In genomic region chr12:22121224-22121623, GRCh38 we compare ENCODE assay signal across 10 cellular contexts.
A peak's percentile ranks its signal among the peaks of the same experiment; 100 is the strongest.
DNase-seq lines count a peak whose midpoint lies in the region; FAIRE-seq and TF ChIP-seq lines count a peak whose summit lies in the region.
"Had no signal": no experiment of that assay in that cellular context is flagged by ENCODE, and none has a peak within 500 bp of the region (broad histone marks: within the 10 kb centered on the region; RNA-seq: fewer than 3 reads in every experiment).

No MANE protein-coding gene starts in this region.

- H3K27ac ChIP-seq in Karpas-422 (ENCODE audit: low read length) = no peak overlapping the region

- H3K4me3 ChIP-seq in Karpas-422 (ENCODE audit: low read length) (no peak overlapping the region), bronchial epithelial cell (ENCODE audit: low read depth, low read length) (no peak overlapping the region)

- no peaks in the 10 kb centered on the region for H3K9me3 ChIP-seq in Karpas-422 (ENCODE audit: low read length)

- DNase-seq in NCI-H146 (lab: John Stamatoyannopoulos, UW) (peak; percentile 16), NCI-H146 treated with DMSO at 0.1 percent for 48 hours (lab: John Stamatoyannopoulos, UW; ENCODE audit: unreplicated experiment) (no peak), Karpas-422 (peak; percentile 89), bronchial epithelial cell (ENCODE audit: low read depth) (no peak), HK-2 (ENCODE audit: unreplicated experiment) (no peak), GDM1 (lab: John Stamatoyannopoulos, UW) (no peak), NCI-H774 (lab: John Stamatoyannopoulos, UW) (no peak)
- peak; percentile 13 for DNase-seq in stimulated activated CD4-positive, alpha-beta T cell treated with anti-CD3 and anti-CD28 coated beads, Interleukin-2, amount 100 ng/mL, for 4 hours (ENCODE audit: low read depth)
- DNase-seq: NCI-H1092 treated with DMSO at 0.1 percent for 48 hours had no signal

- H3K27me3 ChIP-seq in Karpas-422 (ENCODE audit: low read length) (no peaks in the 10 kb centered on the region), bronchial epithelial cell (ENCODE audit: control insufficient read depth, insufficient read depth, low read length) (peaks cover 1% of the 10 kb centered on the region)

- no peaks in the 10 kb centered on the region for H3K9me2 ChIP-seq in Karpas-422 (replicated peaks; ENCODE audit: insufficient read depth, low read length)

- TF ChIP-seq CTCF in bronchial epithelial cell (IDR thresholded peaks at IDR 0.05; ENCODE audit: insufficient read depth, low read length, severe bottlenecking) = peak; percentile 61

- no peak overlapping the region for H2AFZ ChIP-seq in Karpas-422 (ENCODE audit: low read length)

- peaks cover 15% of the 10 kb centered on the region for H3K4me1 ChIP-seq in Karpas-422 (ENCODE audit: low read length)

- no peak overlapping the region for H3K9ac ChIP-seq in Karpas-422 (ENCODE audit: low read length)

- no peak overlapping the region for H3K4me2 ChIP-seq in Karpas-422 (ENCODE audit: low read depth, low read length, poor library complexity, severe bottlenecking)

- no peak for FAIRE-seq in bronchial epithelial cell (lab: Jason Lieb, UNC)
- FAIRE-seq: colon had no signal

- no peaks in the 10 kb centered on the region for H4K20me1 ChIP-seq in Karpas-422 (ENCODE audit: insufficient read depth, low read depth, low read length)

- H3K79me2 ChIP-seq in Karpas-422 (ENCODE audit: low read length) = no peaks in the 10 kb centered on the region

- H3K36me3 ChIP-seq in Karpas-422 (ENCODE audit: insufficient read depth, low read length) (no peaks in the 10 kb centered on the region), bronchial epithelial cell (ENCODE audit: control insufficient read depth, insufficient read depth, low read length) (no peaks in the 10 kb centered on the region)

Comparison
In these comparisons a context has a peak if more than half of its experiments do, and no peak if none do; other contexts are left out.
1. DNase-seq: peak in NCI-H146 (single experiment), Karpas-422 (single experiment) and stimulated activated CD4-positive, alpha-beta T cell treated with anti-CD3 and anti-CD28 coated beads, Interleukin-2, amount 100 ng/mL, for 4 hours (single experiment); none in NCI-H146 treated with DMSO at 0.1 percent for 48 hours (single experiment), bronchial epithelial cell (single experiment), HK-2 (single experiment), GDM1 (single experiment) and NCI-H774 (single experiment).